In the genomic region with DNA sequence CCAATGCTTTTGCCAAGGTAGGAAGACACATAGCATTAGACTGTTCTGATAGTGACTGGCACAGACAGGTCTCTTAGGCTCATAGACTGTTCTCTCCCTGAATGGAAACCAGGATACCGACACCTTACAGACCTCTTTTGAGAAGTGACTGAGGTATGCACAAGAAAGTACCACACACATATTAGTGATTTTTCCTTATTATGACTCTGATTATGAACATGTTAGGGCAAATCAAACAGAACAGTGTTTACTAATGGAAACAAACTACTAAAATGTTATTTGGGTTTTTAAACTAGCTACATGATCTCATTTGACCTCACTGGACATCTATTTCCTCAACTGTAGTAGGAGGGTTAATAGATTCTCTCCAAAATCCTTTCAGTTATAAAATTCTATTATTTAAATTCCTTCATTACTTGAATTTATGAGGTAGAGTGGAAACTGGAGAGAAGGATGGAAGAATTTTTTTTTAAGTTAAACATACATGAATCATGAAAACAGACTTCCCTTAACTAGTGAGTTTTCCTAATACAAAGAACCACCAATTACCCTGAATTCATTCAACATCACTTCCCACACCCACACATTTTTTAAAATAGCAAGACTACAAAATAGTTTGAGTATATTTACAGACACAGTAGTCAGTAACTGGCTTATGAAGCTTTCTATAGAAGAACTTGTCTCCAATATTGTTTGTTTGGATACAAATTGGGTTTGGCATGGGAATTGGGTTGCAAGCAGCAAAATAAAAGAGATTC, we compare ENCODE assay signal across 20 cellular contexts.
DNase-seq lines count a peak whose midpoint lies in the region; ATAC-seq, FAIRE-seq and TF ChIP-seq lines count a peak whose summit lies in the region.
"Had no signal": no experiment of that assay in that cellular context is flagged by ENCODE, and none has a peak within 500 bp of the region (broad histone marks: within the 10 kb centered on the region; RNA-seq: fewer than 3 reads in every experiment).

No MANE protein-coding gene starts in this region.

- H3K14ac ChIP-seq in IMR-90 (replicated peaks; ENCODE audit: low read depth, low read length) = peak overlapping the region; percentile 72

- H3K18ac ChIP-seq in IMR-90 (ENCODE audit: low read depth, low read length) = peak overlapping the region; percentile 23; the same call in 1 of the 2 replicates

- no CpG with 5 or more reads among the region's 1 CpG for WGBS in IMR-90 (ENCODE audit: extremely low coverage in 2 of 2, insufficient read length in 1 of 2), 2 experiments

- H3K4me1 ChIP-seq in IMR-90 (ENCODE audit: control insufficient read depth, insufficient read depth, low read length) = peaks cover 20% of the 10 kb centered on the region
- peaks cover 16% of the 10 kb centered on the region for H3K4me1 ChIP-seq in neural progenitor cell
- H3K4me1 ChIP-seq: BE2C had no signal

- peak overlapping the region; percentile 62 for H3K4ac ChIP-seq in IMR-90 (ENCODE audit: low read depth, low read length)

- in situ Hi-C loops in IMR-90 (cut with MboI; ENCODE audit: low sequenced_read_pairs) = no loop called here

- POLR2A ChIA-PET in IMR-90 (lab: Charles Lee; ENCODE audit: unreplicated experiment) = no interaction called here
- POLR2A ChIA-PET in activated CD8-positive, alpha-beta T cell treated with anti-CD3 and anti-CD28 coated beads for 36 hours (lab: Charles Lee) = no interaction called here

- H3K4me2 ChIP-seq in IMR-90 (ENCODE audit: low read depth, low read length) (no peak overlapping the region), neural progenitor cell (no peak overlapping the region)

- CTCF ChIA-PET in IMR-90 (lab: Yijun Ruan, JAX) = no interaction called here
- CTCF ChIA-PET in activated CD8-positive, alpha-beta T cell treated with anti-CD3 and anti-CD28 coated beads for 36 hours (lab: Charles Lee) = no interaction called here

- no peaks in the 10 kb centered on the region for H3K9me3 ChIP-seq in IMR-90 (ENCODE audit: control insufficient read depth, insufficient read depth, low read length)
- H3K9me3 ChIP-seq in neural progenitor cell (ENCODE audit: low read depth) = no peaks in the 10 kb centered on the region
- H3K9me3 ChIP-seq: BE2C had no signal

- DNase-seq in IMR-90 (peak; percentile 64), epithelial cell of esophagus (ENCODE audit: low read depth) (peak; percentile 24), neural progenitor cell (ENCODE audit: low spot score) (no peak)
- no peak for DNase-seq in activated CD8-positive, alpha-beta T cell treated with anti-CD3 and anti-CD28 coated beads for 36 hours
- DNase-seq in activated T-cell treated with anti-CD3 and anti-CD28 coated beads, Interleukin-2, amount 50 U/mL, for 24 hours = no peak
- DNase-seq: 8988T; activated CD4-positive, alpha-beta memory T cell treated with anti-CD3 and anti-CD28 coated beads for 36 hours; activated CD4-positive, CD25-positive, alpha-beta regulatory T cell; activated gamma-delta T cell; BE2C; Caco-2; H9; NCI-H1694 treated with DMSO at 0.1 percent for 48 hours; NCI-H69; nucleus accumbens; Right ventricle myocardium superior had no signal

- no TSS peak for BruUV-seq in IMR-90 (replicated peaks; lab: Mats Ljungman, UMichigan)

- no peaks in the 10 kb centered on the region for H3K27me3 ChIP-seq in IMR-90 (ENCODE audit: control insufficient read depth, insufficient read depth, low read length)
- no peaks in the 10 kb centered on the region for H3K27me3 ChIP-seq in neural progenitor cell

- no peak overlapping the region for H2BK5ac ChIP-seq in IMR-90 (ENCODE audit: low read depth, low read length, poor library complexity, severe bottlenecking)

- H2AFZ ChIP-seq in IMR-90 (replicated peaks; ENCODE audit: low read length, poor library complexity) (no peak overlapping the region), neural progenitor cell (replicated peaks) (no peak overlapping the region)

- peak; percentile 99 for FAIRE-seq in A204.1 (lab: Jason Lieb, UNC)

- H3K36me3 Mint-ChIP-seq in neural progenitor cell = peaks cover 49% of the 10 kb centered on the region
- H3K36me3 Mint-ChIP-seq in activated CD8-positive, alpha-beta T cell treated with anti-CD3 and anti-CD28 coated beads for 36 hours (ENCODE audit: low read depth) = no peaks in the 10 kb centered on the region
- no peaks in the 10 kb centered on the region for H3K36me3 Mint-ChIP-seq in activated T-cell treated with anti-CD3 and anti-CD28 coated beads, Interleukin-2, amount 50 U/mL, for 24 hours (ENCODE audit: low read depth)
- H3K36me3 Mint-ChIP-seq: activated CD4-positive, alpha-beta memory T cell treated with anti-CD3 and anti-CD28 coated beads for 36 hours had no signal

- H2BK20ac ChIP-seq in IMR-90 (ENCODE audit: low read depth, low read length) = peak overlapping the region; percentile 60; the same call in 1 of the 2 replicates

- H3K4me1 Mint-ChIP-seq in neural progenitor cell = peaks cover 69% of the 10 kb centered on the region
- peaks cover 5% of the 10 kb centered on the region for H3K4me1 Mint-ChIP-seq in activated CD8-positive, alpha-beta T cell treated with anti-CD3 and anti-CD28 coated beads for 36 hours (ENCODE audit: low read depth)
- peaks cover 4% of the 10 kb centered on the region for H3K4me1 Mint-ChIP-seq in activated T-cell treated with anti-CD3 and anti-CD28 coated beads, Interleukin-2, amount 50 U/mL, for 24 hours (ENCODE audit: low read depth)

- peaks cover 26 to 51% of the 10 kb centered on the region in 2 experiments; a peak in 3 of 4 replicates for H3K79me1 ChIP-seq in IMR-90 (ENCODE audit: low read depth in 1 of 2, low read length in 2 of 2)

- TF ChIP-seq CTCF in IMR-90 (conservative IDR thresholded peaks at IDR 0.05; ENCODE audit: low read depth, low read length) (no peak), epithelial cell of esophagus (IDR thresholded peaks at IDR 0.05; ENCODE audit: insufficient read depth, low read depth, low read length, missing control alignments) (no peak), neural progenitor cell (IDR thresholded peaks at IDR 0.05) (no peak)
- TF ChIP-seq CTCF in activated CD8-positive, alpha-beta T cell treated with anti-CD3 and anti-CD28 coated beads for 36 hours (IDR thresholded peaks at IDR 0.05) = no peak

- H4K5ac ChIP-seq in IMR-90 (ENCODE audit: low read depth, low read length) = no peak overlapping the region

- no peak for TF ChIP-seq POLR2A in IMR-90 (IDR thresholded peaks at IDR 0.05; ENCODE audit: low read depth, low read length)

- dilution Hi-C loops in IMR-90 (cut with HindIII; ENCODE audit: low sequenced_read_pairs, unreplicated experiment) = no loop called here

- H3K79me2 ChIP-seq in neural progenitor cell (ENCODE audit: low read depth) = no peaks in the 10 kb centered on the region

- no peak for ATAC-seq in IMR-90 (ENCODE audit: low read depth)
- no peak for ATAC-seq in activated CD8-positive, alpha-beta T cell treated with anti-CD3 and anti-CD28 coated beads for 36 hours
- ATAC-seq in HG03196 (IDR thresholded peaks at IDR 0.05; ENCODE audit: unreplicated experiment) = no peak
- no peak for ATAC-seq in GM21529 (IDR thresholded peaks at IDR 0.05; ENCODE audit: unreplicated experiment)

- no peaks in the 10 kb centered on the region for H3F3A ChIP-seq in neural progenitor cell (ENCODE audit: low read depth)

- no peak for TF ChIP-seq RAD21 in IMR-90 (IDR thresholded peaks at IDR 0.05; ENCODE audit: low read length)

- no peak overlapping the region; the same call in 1 of the 2 replicates for H3K23ac ChIP-seq in IMR-90 (ENCODE audit: low read depth, low read length)

- peak overlapping the region; percentile 75; the same call in 1 of the 2 replicates for H2AK5ac ChIP-seq in IMR-90 (ENCODE audit: low read depth, low read length)

- no peaks in the 10 kb centered on the region for H3K27me3 Mint-ChIP-seq in neural progenitor cell (ENCODE audit: insufficient read depth, low read depth)
- H3K27me3 Mint-ChIP-seq in activated CD8-positive, alpha-beta T cell treated with anti-CD3 and anti-CD28 coated beads for 36 hours = peaks cover 12% of the 10 kb centered on the region
- H3K27me3 Mint-ChIP-seq in activated T-cell treated with anti-CD3 and anti-CD28 coated beads, Interleukin-2, amount 50 U/mL, for 24 hours = peaks cover 20% of the 10 kb centered on the region
- H3K27me3 Mint-ChIP-seq: type B pancreatic cell had no signal

- intact Hi-C loops in IMR-90 (cut with micrococcal nuclease) = no loop called here
- intact Hi-C loops in activated CD8-positive, alpha-beta T cell treated with anti-CD3 and anti-CD28 coated beads for 36 hours (cut with micrococcal nuclease) = no loop called here

- H3K27ac Mint-ChIP-seq in neural progenitor cell = peak overlapping the region; percentile 50
- no peak overlapping the region for H3K27ac Mint-ChIP-seq in activated CD8-positive, alpha-beta T cell treated with anti-CD3 and anti-CD28 coated beads for 36 hours
- H3K27ac Mint-ChIP-seq in activated T-cell treated with anti-CD3 and anti-CD28 coated beads, Interleukin-2, amount 50 U/mL, for 24 hours = no peak overlapping the region
- H3K27ac Mint-ChIP-seq: activated CD4-positive, alpha-beta memory T cell treated with anti-CD3 and anti-CD28 coated beads for 36 hours; H9; type B pancreatic cell had no signal

- no peak overlapping the region for H3K4me3 ChIP-seq in IMR-90 (ENCODE audit: insufficient read depth, low read depth, low read length)
- no peak overlapping the region for H3K4me3 ChIP-seq in epithelial cell of esophagus (ENCODE audit: low read length)
- no peak overlapping the region for H3K4me3 ChIP-seq in neural progenitor cell

- peak overlapping the region; percentile 1; the same call in 1 of the 2 replicates for H2BK120ac ChIP-seq in IMR-90 (ENCODE audit: low read depth, low read length)

- no peak overlapping the region for H2BK15ac ChIP-seq in IMR-90 (ENCODE audit: low read depth, low read length)

- no peak overlapping the region for H3K4me3 Mint-ChIP-seq in neural progenitor cell
- H3K4me3 Mint-ChIP-seq in activated CD8-positive, alpha-beta T cell treated with anti-CD3 and anti-CD28 coated beads for 36 hours = no peak overlapping the region
- H3K4me3 Mint-ChIP-seq in activated T-cell treated with anti-CD3 and anti-CD28 coated beads, Interleukin-2, amount 50 U/mL, for 24 hours = no peak overlapping the region
- H3K4me3 Mint-ChIP-seq: activated CD4-positive, alpha-beta memory T cell treated with anti-CD3 and anti-CD28 coated beads for 36 hours; H9; type B pancreatic cell had no signal

- H3K9ac ChIP-seq in IMR-90 (ENCODE audit: low read depth, low read length) (no peak overlapping the region), neural progenitor cell (no peak overlapping the region)

- H3K27ac ChIP-seq in IMR-90 (ENCODE audit: insufficient read depth, low read length) = no peak overlapping the region
- no peak overlapping the region for H3K27ac ChIP-seq in neural progenitor cell

- H4K91ac ChIP-seq in IMR-90 (ENCODE audit: insufficient read depth, low read depth, low read length) = no peak overlapping the region

- H4K20me1 ChIP-seq in IMR-90 (ENCODE audit: insufficient read depth, low read length) (no peaks in the 10 kb centered on the region), neural progenitor cell (ENCODE audit: low read depth) (no peaks in the 10 kb centered on the region)

- no peaks in the 10 kb centered on the region for H3K9me3 Mint-ChIP-seq in neural progenitor cell
- no peaks in the 10 kb centered on the region for H3K9me3 Mint-ChIP-seq in activated CD8-positive, alpha-beta T cell treated with anti-CD3 and anti-CD28 coated beads for 36 hours
- no peaks in the 10 kb centered on the region for H3K9me3 Mint-ChIP-seq in activated T-cell treated with anti-CD3 and anti-CD28 coated beads, Interleukin-2, amount 50 U/mL, for 24 hours
- H3K9me3 Mint-ChIP-seq: activated CD4-positive, alpha-beta memory T cell treated with anti-CD3 and anti-CD28 coated beads for 36 hours; H9; type B pancreatic cell had no signal

- no peak overlapping the region for H3K56ac ChIP-seq in IMR-90 (ENCODE audit: extremely low read depth, insufficient read depth, low read length)

- H3K36me3 ChIP-seq in IMR-90 (ENCODE audit: control insufficient read depth, insufficient read depth, low read length) (peaks cover 8% of the 10 kb centered on the region), neural progenitor cell (no peaks in the 10 kb centered on the region)
- H3K36me3 ChIP-seq: BE2C had no signal

- H4K8ac ChIP-seq in IMR-90 (ENCODE audit: low read depth in 2 of 2, low read length in 2 of 2) = peak overlapping the region in 1 of 2 experiments; percentile 45; a peak in 1 of 4 replicates

- H3K9me1 ChIP-seq in IMR-90 (ENCODE audit: insufficient read depth, low read length) = peaks cover 20% of the 10 kb centered on the region

- H2AK9ac ChIP-seq in IMR-90 (replicated peaks; ENCODE audit: low read depth, low read length, poor library complexity) = no peak overlapping the region

Comparison
In these comparisons a context has a peak if more than half of its experiments do, and no peak if none do; other contexts are left out.
1. DNase-seq: peak in IMR-90 (single experiment) and epithelial cell of esophagus (single experiment); none in neural progenitor cell (single experiment), activated CD8-positive, alpha-beta T cell treated with anti-CD3 and anti-CD28 coated beads for 36 hours (single experiment) and activated T-cell treated with anti-CD3 and anti-CD28 coated beads, Interleukin-2, amount 50 U/mL, for 24 hours (single experiment).